ENCODE assay signal across 23 cellular contexts in the genomic region with DNA sequence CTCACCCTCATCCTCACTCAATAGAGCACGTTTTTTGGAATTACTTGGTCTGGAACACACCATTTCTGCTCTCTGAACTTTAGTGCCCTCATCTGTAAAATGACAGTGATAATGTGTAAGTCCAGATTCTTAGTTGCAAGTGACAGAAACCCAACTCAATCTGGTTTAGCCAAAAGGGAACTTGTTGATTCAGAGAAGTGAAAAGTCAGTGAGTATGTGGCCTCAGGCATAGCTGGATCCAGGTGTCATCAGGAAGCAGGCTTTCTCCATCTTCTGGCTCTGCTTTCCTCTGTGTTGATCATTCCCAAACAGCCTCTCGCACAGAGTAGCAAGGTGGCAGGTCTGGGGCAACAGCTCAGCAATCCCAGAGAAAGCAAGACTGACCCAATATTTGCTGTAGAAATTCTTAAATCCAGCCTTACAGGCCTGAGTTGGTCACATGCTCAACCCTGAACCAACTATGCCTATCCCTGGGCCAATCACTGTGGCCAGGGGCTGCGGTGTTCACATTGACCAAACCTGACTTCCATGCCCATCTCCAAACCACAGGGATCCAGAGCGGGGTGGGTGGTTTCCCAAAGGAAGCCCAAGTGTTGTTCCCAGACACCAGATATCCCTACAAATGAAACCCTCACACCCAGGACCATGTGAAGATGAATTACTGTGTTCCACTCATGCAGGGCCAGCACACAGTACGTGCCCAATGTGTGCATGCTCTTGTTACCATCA. TPM values are rescaled to one million over a fixed set of nuclear protein-coding genes. Genes with fewer than 3 reads are reported as not detected.
DNase-seq lines count a peak whose midpoint lies in the region; ATAC-seq and TF ChIP-seq lines count a peak whose summit lies in the region.
"Had no signal": no experiment of that assay in that cellular context is flagged by ENCODE, and none has a peak within 500 bp of the region (broad histone marks: within the 10 kb centered on the region; RNA-seq: fewer than 3 reads in every experiment).

No MANE protein-coding gene starts in this region.

- no peak overlapping the region for H3K23ac ChIP-seq in neuronal stem cell (ENCODE audit: low read depth, low read length, poor library complexity)

- H3K79me2 ChIP-seq in GM23248 (ENCODE audit: insufficient read depth) = no peaks in the 10 kb centered on the region
- H3K79me2 ChIP-seq: hepatocyte had no signal

- in situ Hi-C loops in GM23248 (cut with MboI) = no loop called here

- H3K4me3 Mint-ChIP-seq in activated CD4-positive, alpha-beta T cell treated with anti-CD3 and anti-CD28 coated beads for 36 hours = no peak overlapping the region
- peak overlapping the region; percentile 54 for H3K4me3 Mint-ChIP-seq in endothelial cell (ENCODE audit: unreplicated experiment)
- H3K4me3 Mint-ChIP-seq: activated CD4-positive, alpha-beta memory T cell treated with anti-CD3 and anti-CD28 coated beads for 36 hours had no signal

- H3K79me1 ChIP-seq in neuronal stem cell (ENCODE audit: low read depth, low read length) = no peaks in the 10 kb centered on the region

- H3K4ac ChIP-seq in neuronal stem cell (ENCODE audit: low read length) = no peak overlapping the region

- H3K4me3 ChIP-seq in GM23248 = no peak overlapping the region
- H3K4me3 ChIP-seq in neuronal stem cell (ENCODE audit: low read length in 2 of 2) = no peak overlapping the region
- H3K4me3 ChIP-seq: hepatocyte, left ventricle myocardium inferior, Peyer's patch, spleen, stomach, tibial nerve had no signal

- H3K4me1 ChIP-seq in GM23248 (ENCODE audit: insufficient read depth) (peaks cover 13% of the 10 kb centered on the region; the same call in 1 of the 2 replicates), neuronal stem cell (ENCODE audit: control insufficient read depth in 2 of 2, insufficient read depth in 1 of 2, low read depth in 1 of 2, low read length in 2 of 2) (peaks cover 12 to 13% of the 10 kb centered on the region in 2 donors)

- H3K27me3 Mint-ChIP-seq in activated CD4-positive, alpha-beta T cell treated with anti-CD3 and anti-CD28 coated beads for 36 hours = no peaks in the 10 kb centered on the region
- peaks cover 12% of the 10 kb centered on the region for H3K27me3 Mint-ChIP-seq in endothelial cell (ENCODE audit: unreplicated experiment)
- H3K27me3 Mint-ChIP-seq: activated B cell treated with CpG ODN at 0.5 μM for 24 hours; activated CD4-positive, alpha-beta memory T cell treated with anti-CD3 and anti-CD28 coated beads for 36 hours had no signal

- peak overlapping the region; percentile 32 for H3K27ac Mint-ChIP-seq in activated CD4-positive, alpha-beta T cell treated with anti-CD3 and anti-CD28 coated beads for 36 hours
- peak overlapping the region; percentile 28 for H3K27ac Mint-ChIP-seq in endothelial cell (ENCODE audit: unreplicated experiment)
- H3K27ac Mint-ChIP-seq: activated B cell treated with CpG ODN at 0.5 μM for 24 hours; activated CD4-positive, alpha-beta memory T cell treated with anti-CD3 and anti-CD28 coated beads for 36 hours had no signal

- H2BK120ac ChIP-seq in neuronal stem cell (ENCODE audit: low read depth, low read length) = no peak overlapping the region

- H2BK12ac ChIP-seq in neuronal stem cell (ENCODE audit: low read length) = no peak overlapping the region

- H3K36me3 Mint-ChIP-seq in activated CD4-positive, alpha-beta T cell treated with anti-CD3 and anti-CD28 coated beads for 36 hours (ENCODE audit: low read depth) = no peaks in the 10 kb centered on the region
- peaks cover 8% of the 10 kb centered on the region for H3K36me3 Mint-ChIP-seq in endothelial cell (ENCODE audit: low read depth, unreplicated experiment)
- H3K36me3 Mint-ChIP-seq: activated CD4-positive, alpha-beta memory T cell treated with anti-CD3 and anti-CD28 coated beads for 36 hours had no signal

- WGBS in GM23248 (ENCODE audit: low coverage in 1 of 2, low lambda C conversion rate in 2 of 2, missing lambda C conversion rate in 2 of 2), 2 experiments = 82% methylated on average over 5 of the region's 5 CpGs
- WGBS in neuronal stem cell (ENCODE audit: extremely low coverage in 2 of 2, insufficient read length in 2 of 2, insufficient replicate concordance in 1 of 2), 2 donors = no CpG with 5 or more reads among the region's 5 CpGs

- no peaks in the 10 kb centered on the region for H4K20me1 ChIP-seq in GM23248 (ENCODE audit: insufficient read depth)

- no peak overlapping the region for H3K18ac ChIP-seq in neuronal stem cell (ENCODE audit: low read length)

- H2AFZ ChIP-seq in GM23248 = no peak overlapping the region
- H2AFZ ChIP-seq in neuronal stem cell (ENCODE audit: low read length) = no peak overlapping the region
- H2AFZ ChIP-seq: hepatocyte had no signal

- no peaks in the 10 kb centered on the region for H3K9me2 ChIP-seq in GM23248 (ENCODE audit: insufficient read depth)

- H2BK15ac ChIP-seq in neuronal stem cell (ENCODE audit: low read length) = no peak overlapping the region

- no peak overlapping the region for H3K14ac ChIP-seq in neuronal stem cell (ENCODE audit: low read length)

- no peak for TF ChIP-seq CTCF in endothelial cell (IDR thresholded peaks at IDR 0.05; ENCODE audit: unreplicated experiment)

- intact Hi-C loops in activated CD4-positive, alpha-beta T cell treated with anti-CD3 and anti-CD28 coated beads for 36 hours (cut with DNase I, micrococcal nuclease) = no loop called here

- no peak overlapping the region for H4K91ac ChIP-seq in neuronal stem cell (ENCODE audit: low read depth, low read length, poor library complexity)

- H3K4me2 ChIP-seq in GM23248 (ENCODE audit: unreplicated experiment) (no peak overlapping the region), neuronal stem cell (ENCODE audit: insufficient read depth, low read length, poor library complexity, severe bottlenecking) (no peak overlapping the region)
- H3K4me2 ChIP-seq: hepatocyte had no signal

- H3K9ac ChIP-seq in GM23248 (no peak overlapping the region), neuronal stem cell (ENCODE audit: low read depth, low read length, poor library complexity) (no peak overlapping the region)

- H3K9me3 Mint-ChIP-seq in activated CD4-positive, alpha-beta T cell treated with anti-CD3 and anti-CD28 coated beads for 36 hours (ENCODE audit: low read depth) = no peaks in the 10 kb centered on the region
- no peaks in the 10 kb centered on the region for H3K9me3 Mint-ChIP-seq in endothelial cell (ENCODE audit: unreplicated experiment)
- H3K9me3 Mint-ChIP-seq: activated B cell treated with CpG ODN at 0.5 μM for 24 hours; activated CD4-positive, alpha-beta memory T cell treated with anti-CD3 and anti-CD28 coated beads for 36 hours had no signal

- H4K8ac ChIP-seq in neuronal stem cell (ENCODE audit: low read depth, low read length) = no peak overlapping the region

- no peak overlapping the region for H2BK5ac ChIP-seq in neuronal stem cell (ENCODE audit: low read length)

- POLR2A ChIA-PET in activated CD4-positive, alpha-beta T cell treated with anti-CD3 and anti-CD28 coated beads for 36 hours (lab: Charles Lee) = no interaction called here

- no peak overlapping the region; the same call in 1 of the 2 replicates for H3K27ac ChIP-seq in GM23248
- no peak overlapping the region for H3K27ac ChIP-seq in neuronal stem cell (replicated peaks; ENCODE audit: low read length)
- H3K27ac ChIP-seq: hepatocyte, left ventricle myocardium inferior, Peyer's patch, spleen, stomach had no signal

- H3K36me3 ChIP-seq in GM23248 (ENCODE audit: low read depth) (no peaks in the 10 kb centered on the region), neuronal stem cell (replicated peaks in 1 of 2; ENCODE audit: control insufficient read depth in 2 of 2, insufficient read depth in 2 of 2, low read length in 2 of 2) (no peaks in the 10 kb centered on the region)
- H3K36me3 ChIP-seq: left ventricle myocardium inferior, Peyer's patch, spleen, stomach, tibial nerve had no signal

- peaks cover 8% of the 10 kb centered on the region for H3F3A ChIP-seq in GM23248 (ENCODE audit: insufficient read depth)

- peaks cover 7% of the 10 kb centered on the region for H3K4me1 Mint-ChIP-seq in activated CD4-positive, alpha-beta T cell treated with anti-CD3 and anti-CD28 coated beads for 36 hours
- H3K4me1 Mint-ChIP-seq in endothelial cell (ENCODE audit: unreplicated experiment) = peaks cover 15% of the 10 kb centered on the region

- peak overlapping the region; percentile 56 for H2AK5ac ChIP-seq in neuronal stem cell (ENCODE audit: low read depth, low read length)

- no peak for ATAC-seq in activated CD4-positive, alpha-beta T cell treated with anti-CD3 and anti-CD28 coated beads for 36 hours
- no peak for ATAC-seq in HG02623 (IDR thresholded peaks at IDR 0.05; ENCODE audit: unreplicated experiment)
- ATAC-seq in HG03159 (IDR thresholded peaks at IDR 0.05; ENCODE audit: unreplicated experiment) = no peak
- ATAC-seq in HG02885 (IDR thresholded peaks at IDR 0.05; ENCODE audit: poor library complexity, unreplicated experiment) = no peak

- no peak for DNase-seq in activated CD4-positive, alpha-beta T cell treated with anti-CD3 and anti-CD28 coated beads for 36 hours
- DNase-seq in activated CD4-positive, alpha-beta T cell treated with anti-CD3 and anti-CD28 coated beads for 48 hours = no peak
- DNase-seq in GM23248 (peak; percentile 27), endothelial cell (ENCODE audit: low spot score) (no peak), neuronal stem cell (ENCODE audit: low spot score) (no peak)
- DNase-seq: activated B cell treated with CpG ODN at 0.5 μM for 24 hours; activated CD4-positive, alpha-beta memory T cell treated with anti-CD3 and anti-CD28 coated beads for 36 hours; activated naive CD4-positive, alpha-beta T cell treated with Interleukin-2 at 50 U/mL for 16 hours; cerebellar nuclear complex; foreskin melanocyte; left ventricle myocardium inferior; NCI-H1417; NCI-H524; Peyer's patch; spleen; stimulated activated CD4-positive, alpha-beta T cell treated with anti-CD3 and anti-CD28 coated beads, Interleukin-4, amount 100 ng/mL, for 1 hour; stomach; T1000 had no signal

- CTCF ChIA-PET in activated CD4-positive, alpha-beta T cell treated with anti-CD3 and anti-CD28 coated beads for 36 hours (lab: Charles Lee) = interaction anchor here (1.4 kb wide), 1 partner anchor 18 kb away, joined by 3 read pairs; no protein-coding TSS in a partner anchor

- H3K9me3 ChIP-seq in GM23248 (ENCODE audit: low read depth) = no peaks in the 10 kb centered on the region
- H3K9me3 ChIP-seq in neuronal stem cell (replicated peaks in 1 of 2; ENCODE audit: control insufficient read depth in 2 of 2, insufficient read depth in 1 of 2, low read depth in 1 of 2, low read length in 2 of 2) = no peaks in the 10 kb centered on the region
- H3K9me3 ChIP-seq: left ventricle myocardium inferior, Peyer's patch, spleen, stomach, tibial nerve had no signal

- H3K27me3 ChIP-seq in GM23248 (replicated peaks; ENCODE audit: insufficient read depth) (no peaks in the 10 kb centered on the region), neuronal stem cell (ENCODE audit: control insufficient read depth in 3 of 3, insufficient read depth in 3 of 3, low read depth in 1 of 3, low read length in 3 of 3) (peaks cover 0 to 16% (median 2%) of the 10 kb centered on the region in 3 experiments)
- H3K27me3 ChIP-seq: hepatocyte, Peyer's patch, spleen, stomach, tibial nerve had no signal

RNA-seq across cellular contexts. Expression of a gene that starts 23.3 kb away (rescaled TPM):
- 100 to 1,000 TPM; 163 to 168 TPM for total RNA-seq in activated CD4-positive, alpha-beta T cell treated with anti-CD3 and anti-CD28 coated beads for 36 hours
- 152 and 161 TPM in 2 replicates for total RNA-seq in GM23248 (2014; rRNA removed; shearing (Covaris generic))
- polyA plus RNA-seq in GM23248 (2016; fragmentation: Nextera tagmentation; extraction: Ambion mirVana) = 81.9 and 85.2 TPM in 2 replicates
- total RNA-seq in endothelial cell (ENCODE audit: unreplicated experiment) = 55.3 TPM
- 74.3 TPM for polyA plus RNA-seq in neuronal stem cell (2013, experiment 1 of 2)
- 79.4 TPM for polyA plus RNA-seq in neuronal stem cell (2013, experiment 2 of 2)

RNA-seq across cellular contexts. Expression of a gene that starts 51.7 kb away (rescaled TPM):
- 1 to 10 TPM; 1.1 to 1.5 TPM for total RNA-seq in activated CD4-positive, alpha-beta T cell treated with anti-CD3 and anti-CD28 coated beads for 36 hours
- 0.25 and 0.54 TPM in 2 replicates for total RNA-seq in GM23248 (2014; rRNA removed; shearing (Covaris generic))
- polyA plus RNA-seq in GM23248 (2016; fragmentation: Nextera tagmentation; extraction: Ambion mirVana) = 0.70 and 0.90 TPM in 2 replicates
- total RNA-seq in endothelial cell (ENCODE audit: unreplicated experiment) = 1.6 TPM
- polyA plus RNA-seq in neuronal stem cell (2013, experiment 1 of 2) = 1.3 TPM
- 1.4 TPM for polyA plus RNA-seq in neuronal stem cell (2013, experiment 2 of 2)
